Comparison of ENCODE assay signal across 10 cellular contexts in the genomic region with DNA sequence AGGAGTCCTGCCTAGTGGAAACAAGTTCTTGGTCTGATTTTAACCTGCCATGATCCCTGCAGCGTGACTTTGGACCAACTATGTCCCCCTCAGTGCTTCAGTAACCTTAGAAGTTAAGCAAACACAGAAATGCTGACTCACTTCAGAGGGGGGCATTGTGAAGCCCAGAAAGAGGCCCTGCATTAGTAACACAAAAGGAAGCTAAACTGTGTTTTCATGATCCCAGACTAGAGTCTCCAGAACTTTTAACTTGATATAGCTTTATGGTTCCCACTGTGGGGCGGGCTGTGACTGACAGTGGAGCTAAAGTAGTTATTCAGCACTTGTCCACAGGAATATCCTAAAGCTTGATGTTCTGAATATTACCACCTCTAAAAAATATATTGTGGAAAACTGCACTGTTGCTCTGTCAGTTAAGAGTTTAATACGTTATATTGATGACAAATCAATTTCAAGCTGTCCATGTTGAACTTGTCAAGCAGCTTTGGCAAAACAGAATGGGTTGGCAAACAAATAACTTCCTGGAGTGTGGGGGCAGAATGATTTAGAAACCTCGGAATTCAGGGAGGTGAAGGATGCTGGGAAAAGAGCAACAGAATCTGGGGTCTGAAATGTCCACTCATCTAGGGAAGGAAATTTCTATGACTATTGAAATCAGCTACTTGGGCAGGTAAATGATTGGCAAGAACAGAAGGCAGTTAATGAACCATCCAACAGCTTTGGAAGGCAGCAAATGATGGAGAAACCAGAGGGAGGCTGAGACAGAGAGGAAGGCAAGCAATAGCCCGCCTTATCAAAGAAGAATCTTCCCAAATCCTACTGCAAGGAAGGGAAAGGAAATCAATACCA.
DNase-seq lines count a peak whose midpoint lies in the region; ATAC-seq and TF ChIP-seq lines count a peak whose summit lies in the region.
"Had no signal": no experiment of that assay in that cellular context is flagged by ENCODE, and none has a peak within 500 bp of the region (broad histone marks: within the 10 kb centered on the region; RNA-seq: fewer than 3 reads in every experiment).

No MANE protein-coding gene starts in this region.

- TF ChIP-seq CTCF in AG10803 (conservative IDR thresholded peaks at IDR 0.05; ENCODE audit: low read length), result no peak
- no peak for TF ChIP-seq CTCF in LNCaP clone FGC (IDR thresholded peaks at IDR 0.05; ENCODE audit: control insufficient read depth, extremely low read depth, insufficient read depth)
- TF ChIP-seq CTCF in brain microvascular endothelial cell (IDR thresholded peaks at IDR 0.05; ENCODE audit: low read depth, low read length, missing control alignments), result no peak
- no peak for TF ChIP-seq CTCF in lung (IDR thresholded peaks at IDR 0.05; ENCODE audit: control extremely low read depth, extremely low read depth)

- DNase-seq in AG10803 (ENCODE audit: low read depth) (peak; percentile 70), LNCaP clone FGC (ENCODE audit: low read depth) (peak; percentile 26), brain microvascular endothelial cell (peak; percentile 90), lung (ENCODE audit: low spot score) (no peak), GM19238 (ENCODE audit: insufficient read length, low spot score) (no peak), RPMI8226 (no peak)
- DNase-seq: stimulated activated CD4-positive, alpha-beta T cell treated with anti-CD3 and anti-CD28 coated beads, Interleukin-12 subunit alpha, Interleukin-12 subunit beta, amount 100 ng/mL, for 4 hours had no signal

- 36 to 41% methylated on average over 5 of the region's 5 CpGs for WGBS in lung, 2 donors

- H3K4me3 ChIP-seq in AG10803 (ENCODE audit: low read length) (no peak overlapping the region), LNCaP clone FGC (ENCODE audit: low read depth, low read length) (no peak overlapping the region), brain microvascular endothelial cell (ENCODE audit: low read depth, low read length) (no peak overlapping the region), lung (no peak overlapping the region)
- H3K4me3 ChIP-seq: GM12878 had no signal

- no peaks in the 10 kb centered on the region for H3K9me3 ChIP-seq in lung (ENCODE audit: control insufficient read depth in 2 of 2, insufficient read depth in 1 of 2, low read length in 1 of 2)

- in situ Hi-C loops in brain microvascular endothelial cell (cut with HindIII; ENCODE audit: low pct_ligation_motif_present, low sequenced_read_pairs), result no loop called here

- H3K27ac ChIP-seq in brain microvascular endothelial cell, result peak overlapping the region; percentile 56
- no peak overlapping the region for H3K27ac ChIP-seq in lung (ENCODE audit: low read depth in 1 of 2, low read length in 1 of 2)

- ATAC-seq in lung (ENCODE audit: insufficient read depth, low FRiP score) (peak; percentile 55), GM21825 (IDR thresholded peaks at IDR 0.05; ENCODE audit: unreplicated experiment) (no peak), GM19397 (IDR thresholded peaks at IDR 0.05; ENCODE audit: unreplicated experiment) (no peak)
- ATAC-seq: GM12878 had no signal

- peaks cover 0 to 2% of the 10 kb centered on the region in 2 donors for H3K4me1 ChIP-seq in lung (ENCODE audit: control insufficient read depth in 2 of 2, insufficient read depth in 2 of 2, low read length in 2 of 2)

- H3K36me3 ChIP-seq in brain microvascular endothelial cell (replicated peaks) (no peaks in the 10 kb centered on the region), lung (ENCODE audit: control insufficient read depth in 2 of 2, insufficient read depth in 2 of 2, low read length in 2 of 2) (no peaks in the 10 kb centered on the region)

- H3K27me3 ChIP-seq in brain microvascular endothelial cell (replicated peaks) (no peaks in the 10 kb centered on the region), lung (ENCODE audit: control insufficient read depth, insufficient read depth) (no peaks in the 10 kb centered on the region)

Comparison
In these comparisons a context has a peak if more than half of its experiments do, and no peak if none do; other contexts are left out.
1. DNase-seq: peak in AG10803 (single experiment), LNCaP clone FGC (single experiment) and brain microvascular endothelial cell (single experiment); none in lung (single experiment), GM19238 (single experiment) and RPMI8226 (single experiment).